In the genomic region with DNA sequence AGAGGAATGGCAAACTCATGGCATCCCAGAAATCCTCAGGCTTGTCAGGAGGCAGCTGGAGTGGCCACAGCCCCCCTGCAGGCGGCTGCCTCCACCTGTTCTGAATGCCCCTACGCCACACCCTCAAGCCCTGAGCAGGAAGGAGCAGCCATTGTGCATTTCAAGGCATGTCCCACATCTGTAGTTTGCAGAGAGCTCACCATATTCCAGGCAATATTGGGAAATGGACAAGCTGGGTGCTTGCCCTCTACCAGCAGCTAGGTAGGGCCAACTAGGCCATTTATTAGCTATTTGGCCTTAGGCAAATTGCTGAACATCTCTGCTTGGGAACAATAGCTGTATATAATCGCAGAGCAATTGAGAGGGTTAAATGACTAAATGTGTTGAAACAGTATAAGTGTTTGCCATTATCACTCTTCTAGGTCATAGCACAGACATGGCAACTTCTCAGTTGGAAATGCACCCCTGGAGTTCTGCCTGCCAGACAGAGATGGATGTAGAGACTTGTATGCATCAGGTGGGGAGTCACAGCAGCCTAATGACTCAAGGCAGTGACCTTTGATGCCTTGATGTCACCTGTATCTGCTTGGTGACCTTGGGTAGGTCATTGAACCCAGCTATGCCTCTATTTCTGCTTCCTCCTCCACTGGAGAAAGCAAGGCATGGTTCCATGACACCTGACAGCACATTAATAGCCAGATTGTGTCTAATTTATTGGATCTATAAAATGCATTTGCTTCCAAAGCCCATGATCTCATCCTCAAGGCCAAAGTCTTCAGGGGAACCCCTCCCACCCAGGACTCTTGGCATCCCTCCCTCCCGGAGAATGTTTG, we compare ENCODE assay signal across 15 cellular contexts.
"Had no signal": no experiment of that assay in that cellular context is flagged by ENCODE, and none has a peak within 500 bp of the region (broad histone marks: within the 10 kb centered on the region; RNA-seq: fewer than 3 reads in every experiment).

No MANE protein-coding gene starts in this region.

- H3K4me1 ChIP-seq: gastrocnemius medialis, pancreas had no signal

- H3K27ac ChIP-seq: colonic mucosa, gastrocnemius medialis, pancreas had no signal

- H3K36me3 ChIP-seq: colonic mucosa, gastrocnemius medialis, pancreas had no signal

- H3K27me3 ChIP-seq: colonic mucosa, gastrocnemius medialis, pancreas had no signal

- H3K9me3 ChIP-seq: colonic mucosa, gastrocnemius medialis, pancreas had no signal

- H3K4me3 ChIP-seq: colonic mucosa, gastrocnemius medialis, pancreas had no signal

- DNase-seq: activated CD4-positive, alpha-beta memory T cell treated with anti-CD3 and anti-CD28 coated beads for 36 hours; activated CD4-positive, alpha-beta T cell treated with anti-CD3 and anti-CD28 coated beads for 1 hour; activated gamma-delta T cell treated with Interleukin-2 at 50 U/mL for 16 hours; activated naive CD8-positive, alpha-beta T cell treated with anti-CD3 and anti-CD28 coated beads, Interleukin-2, amount 10 ng/mL, durations not matched to agents 7 days and 5 days; activated T-cell treated with anti-CD3 and anti-CD28 coated beads, Interleukin-2, amount 50 U/mL, for 4 hours; caudate nucleus; colonic mucosa; effector CD8-positive, alpha-beta T cell; gastrocnemius medialis; kidney; left ventricle myocardium superior; mesenchymal stem cell; pancreas; stimulated activated CD4-positive, alpha-beta T cell treated with anti-CD3 and anti-CD28 coated beads, Interleukin-4, amount 100 ng/mL, for 1 hour; stimulated activated CD8-positive, alpha-beta memory T cell treated with anti-CD3 and anti-CD28 coated beads, Interleukin-4, amount 100 ng/mL, for 48 hours had no signal

- ATAC-seq: activated T-cell treated with anti-CD3 and anti-CD28 coated beads, Interleukin-2, amount 50 U/mL, for 4 hours; gastrocnemius medialis; left ventricle myocardium superior; pancreas had no signal
